Comparison of ENCODE assay signal across 34 cellular contexts in genomic region chr12:108247130-108247529, GRCh38.
"Had no signal": no experiment of that assay in that cellular context is flagged by ENCODE, and none has a peak within 500 bp of the region (broad histone marks: within the 10 kb centered on the region; RNA-seq: fewer than 3 reads in every experiment).

No MANE protein-coding gene starts in this region.

- DNase-seq: Karpas-422, Kasumi-1, MG63, MM.1S, MV-4-11, NCI-H1048, NCI-H1092, NCI-H1092 treated with DMSO at 0.1 percent for 48 hours, NCI-H1105, NCI-H1105 treated with DMSO at 0.1 percent for 48 hours, NCI-H1417, NCI-H1417 treated with DMSO at 0.1 percent for 48 hours, NCI-H1436, NCI-H1436 treated with DMSO at 0.1 percent for 48 hours, NCI-H146, NCI-H1694, NCI-H1694 treated with DMSO at 0.1 percent for 48 hours, NCI-H187, NCI-H187 treated with DMSO at 0.1 percent for 48 hours, NCI-H1930, NCI-H2029, NCI-H2029 treated with DMSO at 0.1 percent for 48 hours, NCI-H2081, NCI-H2081 treated with DMSO at 0.1 percent for 48 hours, NCI-H2107, NCI-H2171, NCI-H2171 treated with DMSO at 0.1 percent for 48 hours, NCI-H2227 treated with DMSO at 0.1 percent for 48 hours, NCI-H226, NCI-H345, NCI-H446, NCI-H446 treated with DMSO at 0.1 percent for 48 hours, NCI-H510A, NCI-H510A treated with DMSO at 0.1 percent for 48 hours had no signal
